In genomic region chr3:58101499-58102370, GRCh38 we compare ENCODE assay signal across 14 cellular contexts.
A peak's percentile ranks its signal among the peaks of the same experiment; 100 is the strongest.
DNase-seq lines count a peak whose midpoint lies in the region; TF ChIP-seq lines count a peak whose summit lies in the region.
"Had no signal": no experiment of that assay in that cellular context is flagged by ENCODE, and none has a peak within 500 bp of the region (broad histone marks: within the 10 kb centered on the region; RNA-seq: fewer than 3 reads in every experiment).

No MANE protein-coding gene starts in this region.

- H3K4me2 ChIP-seq in parathyroid adenoma (ENCODE audit: low read length), result peak overlapping the region; percentile 21
- H3K4me2 ChIP-seq: KMS-11 had no signal

- TF ChIP-seq CTCF in MCF 10A (IDR thresholded peaks at IDR 0.05; ENCODE audit: unreplicated experiment), result no peak
- no peak for TF ChIP-seq CTCF in parathyroid adenoma (IDR thresholded peaks at IDR 0.05)

- peaks cover 99% of the 10 kb centered on the region for H3K36me3 Mint-ChIP-seq in MCF 10A (ENCODE audit: insufficient read depth, unreplicated experiment)

- H3K27me3 ChIP-seq in parathyroid adenoma (ENCODE audit: control insufficient read depth, insufficient read depth, low read length), result no peaks in the 10 kb centered on the region

- peaks cover 14% of the 10 kb centered on the region for H3K4me1 ChIP-seq in parathyroid adenoma

- no peaks in the 10 kb centered on the region for H3K9me3 ChIP-seq in parathyroid adenoma (ENCODE audit: control insufficient read depth, low read length)

- H2AFZ ChIP-seq in parathyroid adenoma, result no peak overlapping the region

- BruUV-seq in MCF 10A (replicated peaks; lab: Mats Ljungman, UMichigan), result no TSS peak

- POLR2A ChIA-PET in MCF 10A (lab: Yijun Ruan, JAX), result interaction anchor here (0.6 kb wide), 1 partner anchor 94 kb away, joined by 3 read pairs; no protein-coding TSS in a partner anchor

- DNase-seq in T47D (ENCODE audit: low read depth in 1 of 2, low spot score in 1 of 2) (peak; percentile 32 to 96), MCF 10A (ENCODE audit: unreplicated experiment) (no peak), inferior parietal cortex (ENCODE audit: extremely low spot score) (peak; percentile 15), cerebellum (ENCODE audit: low spot score) (no peak), NCI-H2171 (lab: John Stamatoyannopoulos, UW) (no peak), SW 1271 (lab: John Stamatoyannopoulos, UW) (no peak), NCI-H2029 (lab: John Stamatoyannopoulos, UW) (no peak)
- DNase-seq: activated CD4-positive, alpha-beta T cell treated with anti-CD3 and anti-CD28 coated beads, Interleukin-2, amount 10 ng/mL, durations not matched to agents 7 days and 5 days; GOT3; NCI-H1694 had no signal

- no peaks in the 10 kb centered on the region for H3K27me3 Mint-ChIP-seq in MCF 10A (ENCODE audit: insufficient read depth, unreplicated experiment)
- H3K27me3 Mint-ChIP-seq: activated CD4-positive, alpha-beta T cell treated with anti-CD3 and anti-CD28 coated beads, Interleukin-2, amount 10 ng/mL, durations not matched to agents 7 days and 5 days; stimulated activated naive CD8-positive, alpha-beta T cell treated with anti-CD3 and anti-CD28 coated beads, Interleukin-15, Interleukin-2, amounts not matched to agents 100 ng/mL and 50 ng/mL, for 24 hours had no signal

- H3K4me1 Mint-ChIP-seq in MCF 10A (ENCODE audit: insufficient read depth, unreplicated experiment), result no peaks in the 10 kb centered on the region

- CTCF ChIA-PET in MCF 10A (lab: Yijun Ruan, JAX), result interaction anchor here (1.0 to 2.0 kb wide), 2 partner anchors 35 to 94 kb away, joined by 3 to 6 read pairs; partner anchors contain the start of gene FLNB

- intact Hi-C loops in MCF 10A (cut with micrococcal nuclease), result no loop called here

- H3K36me3 ChIP-seq in parathyroid adenoma (ENCODE audit: control insufficient read depth, insufficient read depth, low read length), result no peaks in the 10 kb centered on the region

- in situ Hi-C loops in T47D (cut with HindIII; ENCODE audit: low pct_unique_long_range_greater_than_20kb, low sequenced_read_pairs), result no loop called here

- H3K27ac Mint-ChIP-seq in MCF 10A (ENCODE audit: low read depth, unreplicated experiment), result no peak overlapping the region
- H3K27ac Mint-ChIP-seq: stimulated activated naive CD8-positive, alpha-beta T cell treated with anti-CD3 and anti-CD28 coated beads, Interleukin-15, Interleukin-2, amounts not matched to agents 100 ng/mL and 50 ng/mL, for 24 hours had no signal

- H3K4me3 ChIP-seq in parathyroid adenoma (ENCODE audit: low read depth, low read length), result no peak overlapping the region
- H3K4me3 ChIP-seq: lung had no signal

- H3K27ac ChIP-seq in parathyroid adenoma, result no peak overlapping the region
- H3K27ac ChIP-seq: KMS-11 had no signal

- H3K9me3 Mint-ChIP-seq in MCF 10A (ENCODE audit: unreplicated experiment), result no peaks in the 10 kb centered on the region
- H3K9me3 Mint-ChIP-seq: activated CD4-positive, alpha-beta T cell treated with anti-CD3 and anti-CD28 coated beads, Interleukin-2, amount 10 ng/mL, durations not matched to agents 7 days and 5 days; stimulated activated naive CD8-positive, alpha-beta T cell treated with anti-CD3 and anti-CD28 coated beads, Interleukin-15, Interleukin-2, amounts not matched to agents 100 ng/mL and 50 ng/mL, for 24 hours had no signal

- no peak overlapping the region for H3K9ac ChIP-seq in parathyroid adenoma
- H3K9ac ChIP-seq: KMS-11 had no signal

- no peak overlapping the region for H3K4me3 Mint-ChIP-seq in MCF 10A (ENCODE audit: unreplicated experiment)
- H3K4me3 Mint-ChIP-seq: activated CD4-positive, alpha-beta T cell treated with anti-CD3 and anti-CD28 coated beads, Interleukin-2, amount 10 ng/mL, durations not matched to agents 7 days and 5 days; stimulated activated naive CD8-positive, alpha-beta T cell treated with anti-CD3 and anti-CD28 coated beads, Interleukin-15, Interleukin-2, amounts not matched to agents 100 ng/mL and 50 ng/mL, for 24 hours had no signal

- no peaks in the 10 kb centered on the region for H3K79me2 ChIP-seq in parathyroid adenoma

Comparison
In these comparisons a context has a peak if more than half of its experiments do, and no peak if none do; other contexts are left out.
1. DNase-seq: peak in T47D (2 of 2) and inferior parietal cortex (single experiment); none in MCF 10A (single experiment), cerebellum (single experiment), NCI-H2171 (single experiment), SW 1271 (0 of 2) and NCI-H2029 (single experiment).